In the genomic region with DNA sequence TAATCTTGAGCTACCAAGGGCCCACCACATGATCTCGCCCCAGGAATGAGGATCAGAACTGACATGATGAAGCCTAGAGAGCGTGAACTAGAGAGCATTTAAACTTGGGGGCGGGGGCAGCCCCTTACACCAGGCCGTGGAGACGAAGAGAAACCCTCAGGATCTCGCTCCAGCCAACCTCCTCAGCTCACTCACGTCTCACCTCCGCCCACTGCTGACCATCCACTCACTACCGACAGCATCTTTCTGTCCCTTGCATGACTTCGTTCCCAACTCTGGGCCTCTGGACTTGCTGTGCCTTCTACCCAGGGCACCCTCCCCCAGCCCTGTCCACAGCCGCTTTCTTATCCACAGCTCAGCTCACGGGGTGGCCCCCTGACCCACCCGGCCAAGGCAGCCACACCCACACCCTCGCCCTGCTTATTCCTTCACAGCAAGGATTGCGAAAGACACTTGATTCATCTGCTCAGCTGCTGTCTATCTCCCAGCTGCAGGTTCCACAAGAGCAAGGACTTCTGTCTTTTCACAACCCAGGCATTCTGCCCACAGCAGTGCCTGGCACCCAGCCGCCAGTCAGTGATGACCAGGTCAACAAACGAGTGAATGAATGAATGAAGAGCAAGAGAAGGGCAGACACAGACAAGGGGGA, we compare ENCODE assay signal across 10 cellular contexts. TPM values are rescaled to one million over a fixed set of nuclear protein-coding genes. Genes with fewer than 3 reads are reported as not detected.
A peak's percentile ranks its signal among the peaks of the same experiment; 100 is the strongest.
DNase-seq lines count a peak whose midpoint lies in the region; ATAC-seq and TF ChIP-seq lines count a peak whose summit lies in the region.
"Had no signal": no experiment of that assay in that cellular context is flagged by ENCODE, and none has a peak within 500 bp of the region (broad histone marks: within the 10 kb centered on the region; RNA-seq: fewer than 3 reads in every experiment).

No MANE protein-coding gene starts in this region.

- peaks cover 17% of the 10 kb centered on the region for H3K79me1 ChIP-seq in neuronal stem cell (ENCODE audit: low read depth, low read length)

- H2BK120ac ChIP-seq in neuronal stem cell (ENCODE audit: low read depth, low read length) = no peak overlapping the region

- H2BK5ac ChIP-seq in neuronal stem cell (ENCODE audit: low read length) = no peak overlapping the region

- H2BK12ac ChIP-seq in neuronal stem cell (ENCODE audit: low read length) = no peak overlapping the region

- H2BK15ac ChIP-seq in neuronal stem cell (ENCODE audit: low read length) = peak overlapping the region; percentile 37

- peak overlapping the region in 1 of 2 donors; percentile 21 for H3K4me3 ChIP-seq in neuronal stem cell (ENCODE audit: low read length in 2 of 2)
- H3K4me3 ChIP-seq: cardiac muscle cell had no signal

- no CpG with 5 or more reads among the region's 17 CpGs for WGBS in neuronal stem cell (ENCODE audit: extremely low coverage in 2 of 2, insufficient read length in 2 of 2, insufficient replicate concordance in 1 of 2), 2 donors

- no peak overlapping the region for H3K27ac ChIP-seq in neuronal stem cell (replicated peaks; ENCODE audit: low read length)
- H3K27ac ChIP-seq: cardiac muscle cell had no signal

- no peaks in the 10 kb centered on the region for H3K27me3 ChIP-seq in neuronal stem cell (ENCODE audit: control insufficient read depth in 3 of 3, insufficient read depth in 3 of 3, low read depth in 1 of 3, low read length in 3 of 3)
- H3K27me3 ChIP-seq: cardiac muscle cell had no signal

- H4K91ac ChIP-seq in neuronal stem cell (ENCODE audit: low read depth, low read length, poor library complexity) = no peak overlapping the region

- no peak overlapping the region for H2AFZ ChIP-seq in neuronal stem cell (ENCODE audit: low read length)

- no peak overlapping the region for H3K4ac ChIP-seq in neuronal stem cell (ENCODE audit: low read length)

- peak overlapping the region; percentile 60 for H3K23ac ChIP-seq in neuronal stem cell (ENCODE audit: low read depth, low read length, poor library complexity)

- H3K4me1 ChIP-seq in neuronal stem cell (ENCODE audit: control insufficient read depth in 2 of 2, insufficient read depth in 1 of 2, low read depth in 1 of 2, low read length in 2 of 2) = peaks cover 2 to 11% of the 10 kb centered on the region in 2 donors

- no peak overlapping the region for H3K4me2 ChIP-seq in neuronal stem cell (ENCODE audit: insufficient read depth, low read length, poor library complexity, severe bottlenecking)

- H3K9me3 ChIP-seq in neuronal stem cell (replicated peaks in 1 of 2; ENCODE audit: control insufficient read depth in 2 of 2, insufficient read depth in 1 of 2, low read depth in 1 of 2, low read length in 2 of 2) = peaks cover 0 to 1% of the 10 kb centered on the region in 2 donors

- H2AK5ac ChIP-seq in neuronal stem cell (ENCODE audit: low read depth, low read length) = peak overlapping the region; percentile 88

- H3K18ac ChIP-seq in neuronal stem cell (ENCODE audit: low read length) = no peak overlapping the region

- H3K9ac ChIP-seq in neuronal stem cell (ENCODE audit: low read depth, low read length, poor library complexity) = peak overlapping the region; percentile 21

- no peak overlapping the region for H4K8ac ChIP-seq in neuronal stem cell (ENCODE audit: low read depth, low read length)

- no peak for ATAC-seq in HG03442 (IDR thresholded peaks at IDR 0.05; ENCODE audit: unreplicated experiment)

- H3K14ac ChIP-seq in neuronal stem cell (ENCODE audit: low read length) = peak overlapping the region; percentile 82

- H3K36me3 ChIP-seq in neuronal stem cell (replicated peaks in 1 of 2; ENCODE audit: control insufficient read depth in 2 of 2, insufficient read depth in 2 of 2, low read length in 2 of 2) = peaks cover 1 to 3% of the 10 kb centered on the region in 2 donors
- H3K36me3 ChIP-seq: cardiac muscle cell had no signal

- no peak for TF ChIP-seq CTCF in GM10266 (IDR thresholded peaks at IDR 0.05; ENCODE audit: control insufficient read depth, insufficient read depth, low read depth, missing control alignments)

- DNase-seq in CD1c-positive myeloid dendritic cell (ENCODE audit: extremely low spot score) = peak; percentile 66
- DNase-seq in NCI-H2029 (lab: John Stamatoyannopoulos, UW) = peak; percentile 37
- DNase-seq in fibroblast of gingiva (ENCODE audit: low read depth) = peak; percentile 71
- no peak for DNase-seq in neuronal stem cell (ENCODE audit: low spot score)
- DNase-seq in GM10266 (ENCODE audit: extremely low spot score) = no peak
- no peak for DNase-seq in NCI-H146 (lab: John Stamatoyannopoulos, UW)
- no peak for DNase-seq in dedifferentiated amniotic fluid mesenchymal stem cell (ENCODE audit: extremely low spot score)
- DNase-seq: NCI-H1436 treated with DMSO at 0.1 percent for 48 hours had no signal

RNA-seq across cellular contexts. Expression of a gene that starts 6.4 kb away (rescaled TPM):
- polyA plus RNA-seq in neuronal stem cell (2013, experiment 1 of 2) = 26.0 TPM
- 28.0 TPM for polyA plus RNA-seq in neuronal stem cell (2013, experiment 2 of 2)

RNA-seq across cellular contexts. Expression of a gene that starts 39.2 kb away (rescaled TPM):
- polyA plus RNA-seq in neuronal stem cell (2013, experiment 1 of 2) = 728 TPM
- polyA plus RNA-seq in neuronal stem cell (2013, experiment 2 of 2) = 721 TPM

Comparison
In these comparisons a context has a peak if more than half of its experiments do, and no peak if none do; other contexts are left out.
1. DNase-seq: peak in CD1c-positive myeloid dendritic cell (single experiment), NCI-H2029 (single experiment) and fibroblast of gingiva (single experiment); none in neuronal stem cell (single experiment), GM10266 (single experiment), NCI-H146 (single experiment) and dedifferentiated amniotic fluid mesenchymal stem cell (single experiment).